Comparison of ENCODE assay signal across 15 cellular contexts in genomic region chr3:196399485-196399945, GRCh38. TPM values are rescaled to one million over a fixed set of nuclear protein-coding genes. Genes with fewer than 3 reads are reported as not detected.
DNase-seq lines count a peak whose midpoint lies in the region; ATAC-seq, FAIRE-seq and TF ChIP-seq lines count a peak whose summit lies in the region.
"Had no signal": no experiment of that assay in that cellular context is flagged by ENCODE, and none has a peak within 500 bp of the region (broad histone marks: within the 10 kb centered on the region; RNA-seq: fewer than 3 reads in every experiment).

No MANE protein-coding gene starts in this region.

- H3K27me3 ChIP-seq in HepG2 (ENCODE audit: control insufficient read depth in 1 of 2, insufficient read depth in 2 of 2, low read length in 2 of 2) (no peaks in the 10 kb centered on the region), right lobe of liver (no peaks in the 10 kb centered on the region), SJCRH30 (no peaks in the 10 kb centered on the region)
- H3K27me3 ChIP-seq: heart right ventricle, testis had no signal

- no TSS peak for BruUV-seq in HepG2 (replicated peaks; lab: Mats Ljungman, UMichigan)

- no peaks in the 10 kb centered on the region for H3K27me3 Mint-ChIP-seq in stimulated activated naive B cell treated with anti-CD40 and anti-IgM and Interleukin-4, amounts not matched to agents 10 μg/mL and 1 μg/mL and 100 μg/mL, for 72 hours
- H3K27me3 Mint-ChIP-seq: B cell had no signal

- H3K79me2 ChIP-seq in HepG2 (ENCODE audit: insufficient read depth, low read length) = no peaks in the 10 kb centered on the region

- H3K27ac ChIP-seq in HepG2 (ENCODE audit: extremely low read length, insufficient read depth, low read length) = no peak overlapping the region
- H3K27ac ChIP-seq in right lobe of liver = no peak overlapping the region
- H3K27ac ChIP-seq in SJCRH30 = peak overlapping the region; percentile 52
- H3K27ac ChIP-seq: coronary artery, heart right ventricle, testis had no signal

- no peak for ATAC-seq in HepG2
- ATAC-seq in right lobe of liver = no peak
- ATAC-seq in stimulated activated naive B cell treated with anti-CD40 and anti-IgM and Interleukin-4, amounts not matched to agents 10 μg/mL and 1 μg/mL and 100 μg/mL, for 72 hours (replicated peaks) = no peak
- no peak for ATAC-seq in HG03135 (IDR thresholded peaks at IDR 0.05; ENCODE audit: unreplicated experiment)

- H2AFZ ChIP-seq in HepG2 (ENCODE audit: low read length) = no peak overlapping the region

- DNase-seq in HepG2 (ENCODE audit: low spot score) (peak; percentile 4), right lobe of liver (no peak), SJCRH30 (peak; percentile 90 to 94), erythroblast (lab: John Stamatoyannopoulos, UW) (peak; percentile 19 to 63), inferior parietal cortex (ENCODE audit: extremely low spot score) (no peak), NCI-H748 (lab: John Stamatoyannopoulos, UW; ENCODE audit: unreplicated experiment) (no peak)
- no peak for DNase-seq in stimulated activated naive B cell treated with anti-CD40 and anti-IgM and Interleukin-4, amounts not matched to agents 10 μg/mL and 1 μg/mL and 100 μg/mL, for 72 hours
- DNase-seq: activated CD4-positive, CD25-positive, alpha-beta regulatory T cell treated with anti-CD3 and anti-CD28 coated beads, Interleukin-2, amount 50 U/mL, for 72 hours; GF-D8; heart right ventricle; midbrain; testis had no signal

- TF ChIP-seq POLR2A in HepG2 (IDR thresholded peaks at IDR 0.05; ENCODE audit: insufficient read depth in 1 of 2, low read depth in 2 of 2, low read length in 2 of 2) (no peak), right lobe of liver (IDR thresholded peaks at IDR 0.05) (no peak), erythroblast (IDR thresholded peaks at IDR 0.05; ENCODE audit: low read length) (no peak)

- H3K4me3 ChIP-seq in HepG2 (replicated peaks in 1 of 3; ENCODE audit: insufficient read depth in 1 of 3, low read depth in 2 of 3, low read length in 3 of 3) = no peak overlapping the region
- H3K4me3 ChIP-seq in right lobe of liver = no peak overlapping the region
- no peak overlapping the region for H3K4me3 ChIP-seq in SJCRH30
- H3K4me3 ChIP-seq: coronary artery, heart right ventricle, testis had no signal

- no peaks in the 10 kb centered on the region for H3K4me1 Mint-ChIP-seq in stimulated activated naive B cell treated with anti-CD40 and anti-IgM and Interleukin-4, amounts not matched to agents 10 μg/mL and 1 μg/mL and 100 μg/mL, for 72 hours
- H3K4me1 Mint-ChIP-seq: B cell had no signal

- no peak overlapping the region for H3K4me3 Mint-ChIP-seq in stimulated activated naive B cell treated with anti-CD40 and anti-IgM and Interleukin-4, amounts not matched to agents 10 μg/mL and 1 μg/mL and 100 μg/mL, for 72 hours
- H3K4me3 Mint-ChIP-seq: B cell had no signal

- peaks cover 3% of the 10 kb centered on the region; the same call in 1 of the 2 replicates for H4K20me1 ChIP-seq in HepG2 (ENCODE audit: insufficient read depth, low read length)

- no peaks in the 10 kb centered on the region for H3K9me3 Mint-ChIP-seq in stimulated activated naive B cell treated with anti-CD40 and anti-IgM and Interleukin-4, amounts not matched to agents 10 μg/mL and 1 μg/mL and 100 μg/mL, for 72 hours

- no peak overlapping the region for H3K27ac Mint-ChIP-seq in stimulated activated naive B cell treated with anti-CD40 and anti-IgM and Interleukin-4, amounts not matched to agents 10 μg/mL and 1 μg/mL and 100 μg/mL, for 72 hours
- H3K27ac Mint-ChIP-seq: B cell had no signal

- no peak for TF ChIP-seq RAD21 in HepG2 (CRISPR knock-in tag; IDR thresholded peaks at IDR 0.05)

- POLR2A ChIA-PET in HepG2 (lab: Yijun Ruan, JAX) = no interaction called here

- CTCF ChIA-PET in HepG2 (lab: Yijun Ruan, JAX; ENCODE audit: low intra/inter-chr PET ratio, low total read pairs) = no interaction called here

- H3K9me3 ChIP-seq in HepG2 (ENCODE audit: low read length) (no peaks in the 10 kb centered on the region), right lobe of liver (no peaks in the 10 kb centered on the region), SJCRH30 (replicated peaks) (no peaks in the 10 kb centered on the region; the same call in 1 of the 2 replicates)
- H3K9me3 ChIP-seq: heart right ventricle, testis had no signal

- no peak overlapping the region for H3K9ac ChIP-seq in HepG2 (ENCODE audit: insufficient read depth, low read depth, low read length)

- peaks cover 14 to 17% of the 10 kb centered on the region in 2 donors for H3K36me3 Mint-ChIP-seq in stimulated activated naive B cell treated with anti-CD40 and anti-IgM and Interleukin-4, amounts not matched to agents 10 μg/mL and 1 μg/mL and 100 μg/mL, for 72 hours

- H3K4me2 ChIP-seq in HepG2 (ENCODE audit: low read depth, low read length) = no peak overlapping the region

- 89% methylated on average over 3 of the region's 3 CpGs for WGBS in HepG2 (ENCODE audit: low lambda C conversion rate)
- 55% methylated on average over 2 of the region's 3 CpGs for WGBS in right lobe of liver (ENCODE audit: insufficient coverage, low coverage, low lambda C conversion rate, missing lambda C conversion rate)

- no peak for FAIRE-seq in HepG2 (lab: Jason Lieb, UNC)

- TF ChIP-seq CTCF in HepG2 (CRISPR knock-in tag; IDR thresholded peaks at IDR 0.05) = no peak
- no peak for TF ChIP-seq CTCF in right lobe of liver (IDR thresholded peaks at IDR 0.05)

- intact Hi-C loops in HepG2 (cut with micrococcal nuclease; ENCODE audit: unreplicated experiment) = no loop called here
- intact Hi-C loops in right lobe of liver (cut with DNase I) = no loop called here

- H3K36me3 ChIP-seq in HepG2 (replicated peaks in 1 of 2; ENCODE audit: control insufficient read depth in 1 of 2, insufficient read depth in 2 of 2, low read length in 2 of 2) (peaks cover 16 to 60% of the 10 kb centered on the region in 2 experiments), right lobe of liver (peaks cover 0 to 11% (median 2%) of the 10 kb centered on the region in 4 donors), SJCRH30 (peaks cover 50% of the 10 kb centered on the region)

- TF ChIP-seq EP300 in HepG2 (IDR thresholded peaks at IDR 0.05; ENCODE audit: low read depth in 2 of 2, low read length in 2 of 2) (no peak), HepG2 (CRISPR knock-in tag; IDR thresholded peaks at IDR 0.05; ENCODE audit: borderline replicate concordance) (no peak)

- no peaks in the 10 kb centered on the region for H3K4me1 ChIP-seq in HepG2 (ENCODE audit: insufficient read depth, low read length)
- H3K4me1 ChIP-seq in right lobe of liver = no peaks in the 10 kb centered on the region
- H3K4me1 ChIP-seq in SJCRH30 = peaks cover 15% of the 10 kb centered on the region
- H3K4me1 ChIP-seq: testis had no signal

- in situ Hi-C loops in HepG2 (cut with HindIII; ENCODE audit: extremely low pct_ligation_motif_present, low pct_unique_long_range_greater_than_20kb) = no loop called here

TF ChIP-seq in HepG2, 621 proteins besides CTCF, POLR2A, EP300 and RAD21 (continues in another document):
- TF ChIP-seq SSRP1 (CRISPR knock-in tag; IDR thresholded peaks at IDR 0.05) (no peak), CCAR2 (optimal IDR thresholded peaks at IDR 0.05; ENCODE audit: low read depth, low read length) (no peak), ATF5 (CRISPR knock-in tag; IDR thresholded peaks at IDR 0.05; ENCODE audit: low read depth) (no peak), PBX2 (CRISPR knock-in tag; IDR thresholded peaks at IDR 0.05) (no peak)

RNA-seq across cellular contexts. Expression of gene UBXN7, which starts 32.7 kb away (rescaled TPM):
- total RNA-seq in HepG2 (2016; rRNA removed; fragmentation: Illumina TruSeq; extraction: Trizol) (12.5 and 21.5 TPM in 2 replicates), right lobe of liver (10 to 100 TPM in 4 of 6 experiments, 1 to 10 TPM in 2; 4.9 to 22.3 (median 19.1) TPM)
- total RNA-seq in HepG2 (2016; cell fraction: cytosol; rRNA removed; fragmentation: Illumina TruSeq; extraction: Trizol; ENCODE audit: low read depth) = 7.9 and 8.5 TPM in 2 replicates
- total RNA-seq in HepG2 (2016; cell fraction: insoluble cytoplasmic fraction; rRNA removed; fragmentation: Illumina TruSeq; extraction: Trizol) = 12.0 and 17.6 TPM in 2 replicates
- 4.6 and 6.2 TPM in 2 replicates for total RNA-seq in HepG2 (2016; cell fraction: membrane; rRNA removed; fragmentation: Illumina TruSeq; extraction: Trizol)
- total RNA-seq in HepG2 (2016; cell fraction: nucleus; rRNA removed; fragmentation: Illumina TruSeq; extraction: Trizol) = 11.4 and 12.5 TPM in 2 replicates
- polyA plus RNA-seq in HepG2 (2011; rRNA removed) = 11.6 and 15.9 TPM in 2 replicates
- polyA plus RNA-seq in HepG2 (2011; cell fraction: cytosol; rRNA removed) = 8.8 and 13.7 TPM in 2 replicates
- 9.3 and 13.8 TPM in 2 replicates for polyA plus RNA-seq in HepG2 (2011; cell fraction: nucleus; rRNA removed)
- 16.8 and 19.2 TPM in 2 replicates for polyA plus RNA-seq in HepG2 (2012)
- polyA plus RNA-seq in HepG2 (2016; cell fraction: cytosol; fragmentation: Illumina TruSeq; extraction: Trizol; ENCODE audit: low read depth) = 0.50 and 0.54 TPM in 2 replicates
- polyA plus RNA-seq in HepG2 (2016; cell fraction: insoluble cytoplasmic fraction; fragmentation: Illumina TruSeq; extraction: Trizol; ENCODE audit: low read depth) = 11.0 and 11.2 TPM in 2 replicates
- 1.5 and 1.6 TPM in 2 replicates for polyA plus RNA-seq in HepG2 (2016; cell fraction: membrane; fragmentation: Illumina TruSeq; extraction: Trizol; ENCODE audit: low read depth)
- 12.3 and 12.4 TPM in 2 replicates for polyA plus RNA-seq in HepG2 (2016; cell fraction: nucleus; fragmentation: Illumina TruSeq; extraction: Trizol; ENCODE audit: insufficient read depth, low read depth)
- 16.5 and 28.7 TPM in 2 replicates for polyA minus RNA-seq in HepG2 (2011; rRNA and poly(A)+ RNA removed; ENCODE audit: low replicate concordance)
- 15.9 and 19.5 TPM in 2 replicates for polyA minus RNA-seq in HepG2 (2011; cell fraction: cytosol; rRNA and poly(A)+ RNA removed)
- 26.9 and 28.8 TPM in 2 replicates for polyA minus RNA-seq in HepG2 (2011; cell fraction: nucleus; rRNA and poly(A)+ RNA removed)
- 28.9 and 32.4 TPM in 2 replicates for total RNA-seq in SJCRH30 (2014; rRNA removed; shearing (Covaris generic))

Comparison
In these comparisons a context has a peak if more than half of its experiments do, and no peak if none do; other contexts are left out.
1. DNase-seq: peak in HepG2 (single experiment), SJCRH30 (2 of 2) and erythroblast (2 of 2); none in right lobe of liver (0 of 3), stimulated activated naive B cell treated with anti-CD40 and anti-IgM and Interleukin-4, amounts not matched to agents 10 μg/mL and 1 μg/mL and 100 μg/mL, for 72 hours (single experiment), inferior parietal cortex (single experiment) and NCI-H748 (single experiment).